ENCODE assay signal across 15 cellular contexts in the genomic region with DNA sequence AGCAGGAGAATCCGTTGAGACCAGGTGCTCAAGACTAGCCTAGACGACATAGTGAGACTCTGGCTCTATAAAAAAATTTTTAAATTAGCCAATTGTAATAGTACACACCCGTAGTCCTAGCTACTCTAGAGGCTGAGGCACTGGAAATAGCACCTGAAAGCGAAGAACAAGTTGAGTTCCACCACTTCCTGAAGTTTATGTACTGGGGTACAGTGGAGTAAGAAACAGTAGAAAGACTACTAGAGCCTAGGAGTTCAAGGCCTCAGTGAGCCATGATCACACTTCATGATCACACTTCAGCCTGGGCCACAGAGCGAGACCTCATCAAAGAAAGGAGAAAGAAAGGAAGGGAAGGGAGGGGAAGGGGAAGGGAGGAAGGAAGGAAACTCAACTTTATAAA. TPM values are rescaled to one million over a fixed set of nuclear protein-coding genes. Genes with fewer than 3 reads are reported as not detected.
A peak's percentile ranks its signal among the peaks of the same experiment; 100 is the strongest.
DNase-seq lines count a peak whose midpoint lies in the region; ATAC-seq, FAIRE-seq and TF ChIP-seq lines count a peak whose summit lies in the region.
"Had no signal": no experiment of that assay in that cellular context is flagged by ENCODE, and none has a peak within 500 bp of the region (broad histone marks: within the 10 kb centered on the region; RNA-seq: fewer than 3 reads in every experiment).

No MANE protein-coding gene starts in this region.

- H3K27me3 ChIP-seq in GM12878 (replicated peaks in 1 of 2; ENCODE audit: control insufficient read depth in 2 of 2, insufficient read depth in 2 of 2, low read length in 1 of 2) (no peaks in the 10 kb centered on the region), Karpas-422 (ENCODE audit: low read length) (no peaks in the 10 kb centered on the region)

- H3K4me3 ChIP-seq in GM12878, result no peak overlapping the region
- H3K4me3 ChIP-seq in Karpas-422 (ENCODE audit: low read length), result no peak overlapping the region

- peak; percentile 47 for FAIRE-seq in GM12878 (lab: Jason Lieb, UNC)

- TF ChIP-seq POLR2A in GM12878 (IDR thresholded peaks at IDR 0.05; ENCODE audit: low read depth, low read length), result no peak

- H3K36me3 ChIP-seq in GM12878 (ENCODE audit: control insufficient read depth in 2 of 2, insufficient read depth in 2 of 2, low read length in 1 of 2), result peaks cover 0 to 14% of the 10 kb centered on the region in 2 experiments
- H3K36me3 ChIP-seq in Karpas-422 (ENCODE audit: insufficient read depth, low read length), result peaks cover 15% of the 10 kb centered on the region; the same call in 1 of the 2 replicates

- 80% methylated on average over 5 of the region's 5 CpGs for WGBS in GM12878 (ENCODE audit: insufficient coverage, insufficient replicate concordance, low lambda C conversion rate, missing lambda C conversion rate)

- H3K4me1 ChIP-seq in GM12878 (ENCODE audit: control insufficient read depth, insufficient read depth, low read length) (peaks cover 10% of the 10 kb centered on the region), Karpas-422 (ENCODE audit: low read length) (peaks cover 15% of the 10 kb centered on the region)

- H2AFZ ChIP-seq in GM12878 (ENCODE audit: control insufficient read depth, low read depth, low read length), result no peak overlapping the region
- H2AFZ ChIP-seq in Karpas-422 (ENCODE audit: low read length), result no peak overlapping the region

- TF ChIP-seq EP300 in GM12878 (IDR thresholded peaks at IDR 0.05; ENCODE audit: borderline replicate concordance in 1 of 2, control insufficient read depth in 1 of 2, low read depth in 2 of 2, low read length in 2 of 2), result no peak

- H3K27ac ChIP-seq in GM12878 (ENCODE audit: control insufficient read depth, insufficient read depth) (no peak overlapping the region; the same call in 1 of the 2 replicates), Karpas-422 (ENCODE audit: low read length) (no peak overlapping the region)

- no peaks in the 10 kb centered on the region for H3K9me2 ChIP-seq in Karpas-422 (replicated peaks; ENCODE audit: insufficient read depth, low read length)

- no peaks in the 10 kb centered on the region for H4K20me1 ChIP-seq in GM12878 (ENCODE audit: control insufficient read depth, insufficient read depth)
- no peaks in the 10 kb centered on the region for H4K20me1 ChIP-seq in Karpas-422 (ENCODE audit: insufficient read depth, low read depth, low read length)

- TF ChIP-seq RAD21 in GM12878 (IDR thresholded peaks at IDR 0.05; ENCODE audit: insufficient read depth, low read depth, low read length), result no peak

- H3K79me2 ChIP-seq in GM12878 (ENCODE audit: control insufficient read depth, insufficient read depth, low read length) (peaks cover 5% of the 10 kb centered on the region), Karpas-422 (ENCODE audit: low read length) (peaks cover 88% of the 10 kb centered on the region)

- no TSS peak for BruUV-seq in GM12878 (replicated peaks; lab: Mats Ljungman, UMichigan)

- H3K4me1 Mint-ChIP-seq in stimulated activated naive CD8-positive, alpha-beta T cell treated with anti-CD3 and anti-CD28 coated beads, Interleukin-15, Interleukin-2, amounts not matched to agents 100 ng/mL and 50 ng/mL, for 24 hours (ENCODE audit: low read depth), result peaks cover 58% of the 10 kb centered on the region

- no peaks in the 10 kb centered on the region for H3K27me3 Mint-ChIP-seq in stimulated activated naive CD8-positive, alpha-beta T cell treated with anti-CD3 and anti-CD28 coated beads, Interleukin-15, Interleukin-2, amounts not matched to agents 100 ng/mL and 50 ng/mL, for 24 hours
- H3K27me3 Mint-ChIP-seq: stimulated activated naive B cell treated with anti-CD40 and anti-IgM and Interleukin-4, amounts not matched to agents 10 μg/mL and 1 μg/mL and 100 μg/mL, for 72 hours had no signal

- H3K9me3 Mint-ChIP-seq in stimulated activated naive CD8-positive, alpha-beta T cell treated with anti-CD3 and anti-CD28 coated beads, Interleukin-15, Interleukin-2, amounts not matched to agents 100 ng/mL and 50 ng/mL, for 24 hours, result no peaks in the 10 kb centered on the region
- H3K9me3 Mint-ChIP-seq: stimulated activated naive B cell treated with anti-CD40 and anti-IgM and Interleukin-4, amounts not matched to agents 10 μg/mL and 1 μg/mL and 100 μg/mL, for 72 hours had no signal

- H3K9ac ChIP-seq in GM12878 (ENCODE audit: control insufficient read depth, insufficient read depth, low read length), result no peak overlapping the region
- no peak overlapping the region for H3K9ac ChIP-seq in Karpas-422 (ENCODE audit: low read length)

- in situ Hi-C loops in GM12878 (cut with MboI), result no loop called here

- ATAC-seq in stimulated activated naive CD8-positive, alpha-beta T cell treated with anti-CD3 and anti-CD28 coated beads, Interleukin-15, Interleukin-2, amounts not matched to agents 100 U/mL and 50 U/mL, for 24 hours, result no peak
- peak; percentile 42 for ATAC-seq in GM12878
- ATAC-seq in activated CD4-positive, CD25-positive, alpha-beta regulatory T cell treated with anti-CD3 and anti-CD28 coated beads, Interleukin-2, amount 50 U/mL, for 24 hours, result no peak
- ATAC-seq: HCT116; stimulated activated naive B cell treated with anti-CD40 and anti-IgM and Interleukin-4, amounts not matched to agents 10 μg/mL and 1 μg/mL and 100 μg/mL, for 72 hours had no signal

- RAD21 ChIA-PET in GM12878 (lab: Charles Lee; ENCODE audit: unreplicated experiment), result interaction anchor here (3.2 to 3.9 kb wide), 2 partner anchors 8 to 34 kb away, joined by 39 to 51 read pairs; a partner anchor contains a TSS

- CTCF ChIA-PET in GM12878 (lab: Yijun Ruan, JAX), result interaction anchor here (1.1 to 2.5 kb wide), 4 partner anchors 8 to 77 kb away, joined by 3 to 23 read pairs (median 4); no protein-coding TSS in a partner anchor

- SMC1A ChIA-PET in GM12878 (lab: Charles Lee; ENCODE audit: uncharacterized antibody, unreplicated experiment), result interaction anchor here (0.6 to 10.5 kb wide), 9 partner anchors 6 to 48 kb away, joined by 3 to 134 read pairs (median 7); a partner anchor contains a TSS

- DNase-seq in stimulated activated naive CD8-positive, alpha-beta T cell treated with anti-CD3 and anti-CD28 coated beads, Interleukin-15, Interleukin-2, amounts not matched to agents 100 U/mL and 50 U/mL, for 24 hours, result no peak
- DNase-seq in HT1080 (ENCODE audit: low read depth), result peak; percentile 7
- DNase-seq in GM12878 (ENCODE audit: low read depth, low spot score), result no peak
- DNase-seq in Karpas-422, result no peak
- DNase-seq in HuH-7 (ENCODE audit: low spot score), result no peak
- no peak for DNase-seq in OCI-M1 (lab: John Stamatoyannopoulos, UW)
- DNase-seq: DMS79 treated with DMSO at 0.1 percent for 48 hours; NCI-H1436 treated with DMSO at 0.1 percent for 48 hours; NCI-H526; retina; stimulated activated CD4-positive, alpha-beta T cell treated with anti-CD3 and anti-CD28 coated beads, Interleukin-4, amount 100 ng/mL, for 24 hours; stimulated activated naive B cell treated with anti-CD40 and anti-IgM and Interleukin-4, amounts not matched to agents 10 μg/mL and 1 μg/mL and 100 μg/mL, for 72 hours had no signal

- POLR2A ChIA-PET in GM12878 (lab: Charles Lee), result interaction anchor here (0.8 to 8.2 kb wide), 9 partner anchors 8 to 78 kb away, joined by 3 to 40 read pairs (median 4); a partner anchor contains a TSS

- H3K4me2 ChIP-seq in GM12878 (ENCODE audit: control insufficient read depth, insufficient read depth) (no peak overlapping the region), Karpas-422 (ENCODE audit: low read depth, low read length, poor library complexity, severe bottlenecking) (no peak overlapping the region)

- peak overlapping the region; percentile 90 for H3K27ac Mint-ChIP-seq in stimulated activated naive CD8-positive, alpha-beta T cell treated with anti-CD3 and anti-CD28 coated beads, Interleukin-15, Interleukin-2, amounts not matched to agents 100 ng/mL and 50 ng/mL, for 24 hours
- H3K27ac Mint-ChIP-seq: stimulated activated naive B cell treated with anti-CD40 and anti-IgM and Interleukin-4, amounts not matched to agents 10 μg/mL and 1 μg/mL and 100 μg/mL, for 72 hours had no signal

- H3K36me3 Mint-ChIP-seq in stimulated activated naive CD8-positive, alpha-beta T cell treated with anti-CD3 and anti-CD28 coated beads, Interleukin-15, Interleukin-2, amounts not matched to agents 100 ng/mL and 50 ng/mL, for 24 hours (ENCODE audit: low read depth), result peaks cover 45% of the 10 kb centered on the region

- TF ChIP-seq CTCF in GM12878 (IDR thresholded peaks at IDR 0.05 in 2 of 3, conservative IDR thresholded peaks at IDR 0.05 in 1 of 3; ENCODE audit: control insufficient read depth in 2 of 3, extremely low read depth in 1 of 3, insufficient read depth in 1 of 3, low read depth in 3 of 3, low read length in 3 of 3), result no peak

- peaks cover 2% of the 10 kb centered on the region; the same call in 2 of the 3 replicates for H3K9me3 ChIP-seq in GM12878 (replicated peaks; ENCODE audit: control insufficient read depth, insufficient read depth, low read length)
- H3K9me3 ChIP-seq in Karpas-422 (ENCODE audit: low read length), result no peaks in the 10 kb centered on the region

- intact Hi-C loops in GM12878 (cut with micrococcal nuclease; ENCODE audit: unreplicated experiment), result loop anchor here (5.0 kb wide), 1 partner anchor 35 kb away; a partner anchor contains a TSS

- no peak overlapping the region for H3K4me3 Mint-ChIP-seq in stimulated activated naive CD8-positive, alpha-beta T cell treated with anti-CD3 and anti-CD28 coated beads, Interleukin-15, Interleukin-2, amounts not matched to agents 100 ng/mL and 50 ng/mL, for 24 hours
- H3K4me3 Mint-ChIP-seq: stimulated activated naive B cell treated with anti-CD40 and anti-IgM and Interleukin-4, amounts not matched to agents 10 μg/mL and 1 μg/mL and 100 μg/mL, for 72 hours had no signal

RNA-seq across cellular contexts. Expression of a gene that starts 19.8 kb away (rescaled TPM):
- total RNA-seq in HT1080 (2014; rRNA removed; shearing (Covaris generic)), result 5.7 and 9.9 TPM in 2 replicates
- 4.8 and 6.1 TPM in 2 replicates for polyA plus RNA-seq in HT1080 (2015; cell fraction: cytosol; rRNA removed)
- polyA plus RNA-seq in HT1080 (2015; cell fraction: nucleus; rRNA removed), result 11.1 and 11.7 TPM in 2 replicates
- 40.4 and 41.8 TPM in 2 replicates for total RNA-seq in GM12878 (2013; cell fraction: nucleolus; rRNA removed)
- total RNA-seq in GM12878 (2014; rRNA removed) (8.5 and 10.6 TPM in 2 replicates), GM12878 (2014; rRNA removed; fragmentation: Illumina TruSeq; extraction: Trizol) (12.1 and 12.4 TPM in 2 replicates), GM12878 (2021) (13.1 and 19.0 TPM in 2 replicates)
- polyA plus RNA-seq in GM12878 (2011; ENCODE audit: low read depth), result 4.3 TPM
- polyA plus RNA-seq in GM12878 (2011; rRNA removed) (26.8 and 39.6 TPM in 2 replicates), GM12878 (2014; fragmentation: Illumina TruSeq; extraction: Trizol) (10.6 and 11.1 TPM in 2 replicates), GM12878 (2014; fragmentation: Nextera tagmentation; extraction: Ambion mirVana) (10 to 100 TPM in 1 of 2 experiments, 1 to 10 TPM in 1; 2.9 to 10.5 TPM), GM12878 (2014; rRNA removed) (6.5 and 8.4 TPM in 2 replicates), GM12878 (2016; fragmentation: Nextera tagmentation; extraction: Ambion mirVana) (10 to 100 TPM; 12.5 to 13.3 TPM)
- polyA plus RNA-seq in GM12878 (2011; cell fraction: cytosol; rRNA removed), result 11.4 and 12.8 TPM in 2 replicates
- 13.4 and 22.1 TPM in 2 replicates for polyA plus RNA-seq in GM12878 (2011; cell fraction: nucleus; rRNA removed)
- 7.2 and 14.6 TPM in 2 replicates for polyA plus RNA-seq in GM12878 (2012)
- polyA minus RNA-seq in GM12878 (2011; rRNA and poly(A)+ RNA removed), result 56.2 and 120 TPM in 2 replicates
- polyA minus RNA-seq in GM12878 (2011; cell fraction: cytosol; rRNA and poly(A)+ RNA removed), result 19.8 and 26.3 TPM in 2 replicates
- polyA minus RNA-seq in GM12878 (2011; cell fraction: nucleus; rRNA and poly(A)+ RNA removed), result 16.7 and 22.0 TPM in 2 replicates
- total RNA-seq in Karpas-422 (2014; rRNA removed; shearing (Covaris generic); ENCODE audit: low replicate concordance), result 15.0 and 23.2 TPM in 2 replicates

RNA-seq across cellular contexts. Expression of a gene that starts 33.2 kb away (rescaled TPM):
- total RNA-seq in HT1080 (2014; rRNA removed; shearing (Covaris generic)), result 28.2 and 34.5 TPM in 2 replicates
- polyA plus RNA-seq in HT1080 (2015; cell fraction: cytosol; rRNA removed), result 22.3 and 28.9 TPM in 2 replicates
- polyA plus RNA-seq in HT1080 (2015; cell fraction: nucleus; rRNA removed), result 25.1 and 27.6 TPM in 2 replicates
- 83.8 and 83.9 TPM in 2 replicates for total RNA-seq in GM12878 (2013; cell fraction: nucleolus; rRNA removed)
- total RNA-seq in GM12878 (2014; rRNA removed) (22.1 and 24.6 TPM in 2 replicates), GM12878 (2014; rRNA removed; fragmentation: Illumina TruSeq; extraction: Trizol) (25.5 and 25.6 TPM in 2 replicates), GM12878 (2021) (20.3 and 26.9 TPM in 2 replicates)
- 12.2 TPM for polyA plus RNA-seq in GM12878 (2011; ENCODE audit: low read depth)
- polyA plus RNA-seq in GM12878 (2011; rRNA removed) (26.1 and 42.4 TPM in 2 replicates), GM12878 (2014; fragmentation: Illumina TruSeq; extraction: Trizol) (19.6 and 25.9 TPM in 2 replicates), GM12878 (2014; fragmentation: Nextera tagmentation; extraction: Ambion mirVana) (10 to 100 TPM in 1 of 2 experiments, 1 to 10 TPM in 1; 7.8 to 12.6 TPM), GM12878 (2014; rRNA removed) (19.6 and 22.7 TPM in 2 replicates), GM12878 (2016; fragmentation: Nextera tagmentation; extraction: Ambion mirVana) (10 to 100 TPM; 28.8 to 37.6 TPM)
- 14.3 and 14.5 TPM in 2 replicates for polyA plus RNA-seq in GM12878 (2011; cell fraction: cytosol; rRNA removed)
- polyA plus RNA-seq in GM12878 (2011; cell fraction: nucleus; rRNA removed), result 30.9 and 34.2 TPM in 2 replicates
- polyA plus RNA-seq in GM12878 (2012), result 14.3 and 15.0 TPM in 2 replicates
- 24.4 and 30.8 TPM in 2 replicates for polyA minus RNA-seq in GM12878 (2011; rRNA and poly(A)+ RNA removed)
- polyA minus RNA-seq in GM12878 (2011; cell fraction: cytosol; rRNA and poly(A)+ RNA removed), result 7.8 and 10.3 TPM in 2 replicates
- polyA minus RNA-seq in GM12878 (2011; cell fraction: nucleus; rRNA and poly(A)+ RNA removed), result 32.9 and 58.7 TPM in 2 replicates
- total RNA-seq in Karpas-422 (2014; rRNA removed; shearing (Covaris generic); ENCODE audit: low replicate concordance), result 45.1 and 53.1 TPM in 2 replicates
